In the genomic region with DNA sequence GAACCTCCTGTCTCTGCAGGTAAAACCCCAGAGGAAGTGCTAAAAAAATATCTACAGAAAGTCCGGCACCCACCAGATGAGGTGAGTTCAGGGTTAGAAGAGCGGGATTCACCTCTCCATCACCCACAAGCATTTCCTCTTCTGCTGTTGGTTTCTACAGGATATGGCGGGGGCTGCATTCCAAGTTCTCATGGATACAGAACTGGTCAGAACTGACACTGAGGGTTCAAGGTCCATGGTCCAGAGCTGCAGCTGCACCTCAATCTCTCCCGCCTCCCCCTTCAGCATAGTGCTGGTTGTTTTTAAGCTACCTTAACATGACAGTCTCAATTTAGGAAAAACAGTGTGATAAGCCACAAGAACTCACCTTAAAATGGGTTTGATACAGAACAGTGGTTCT, we compare ENCODE assay signal across 1 cellular context.
TF ChIP-seq lines count a peak whose summit lies in the region.

No MANE protein-coding gene starts in this region.

TF ChIP-seq in HepG2, 621 proteins besides CTCF, POLR2A, EP300 and RAD21:
- TF ChIP-seq ZNF543 (CRISPR knock-in tag; IDR thresholded peaks at IDR 0.05), result no peak
- peak; percentile 87 for TF ChIP-seq HNF4A (CRISPR knock-in tag; IDR thresholded peaks at IDR 0.05)
- no peak for TF ChIP-seq ZBTB1 (CRISPR knock-in tag; IDR thresholded peaks at IDR 0.05; ENCODE audit: borderline replicate concordance)
- peak; percentile 19; the same call in 1 of the 2 replicates for TF ChIP-seq SALL1 (CRISPR knock-in tag; IDR thresholded peaks at IDR 0.05)
- 0 out of 2 replicates have a peak, but pooled peaks have one; percentile 35 for TF ChIP-seq ZSCAN25 (CRISPR knock-in tag; IDR thresholded peaks at IDR 0.05)
- TF ChIP-seq RARA (CRISPR knock-in tag; IDR thresholded peaks at IDR 0.05), result peak; percentile 29; the same call in 1 of the 2 replicates
- TF ChIP-seq AGO2 (optimal IDR thresholded peaks at IDR 0.05; ENCODE audit: low read depth, low read length), result no peak
- TF ChIP-seq, protein P1, sequence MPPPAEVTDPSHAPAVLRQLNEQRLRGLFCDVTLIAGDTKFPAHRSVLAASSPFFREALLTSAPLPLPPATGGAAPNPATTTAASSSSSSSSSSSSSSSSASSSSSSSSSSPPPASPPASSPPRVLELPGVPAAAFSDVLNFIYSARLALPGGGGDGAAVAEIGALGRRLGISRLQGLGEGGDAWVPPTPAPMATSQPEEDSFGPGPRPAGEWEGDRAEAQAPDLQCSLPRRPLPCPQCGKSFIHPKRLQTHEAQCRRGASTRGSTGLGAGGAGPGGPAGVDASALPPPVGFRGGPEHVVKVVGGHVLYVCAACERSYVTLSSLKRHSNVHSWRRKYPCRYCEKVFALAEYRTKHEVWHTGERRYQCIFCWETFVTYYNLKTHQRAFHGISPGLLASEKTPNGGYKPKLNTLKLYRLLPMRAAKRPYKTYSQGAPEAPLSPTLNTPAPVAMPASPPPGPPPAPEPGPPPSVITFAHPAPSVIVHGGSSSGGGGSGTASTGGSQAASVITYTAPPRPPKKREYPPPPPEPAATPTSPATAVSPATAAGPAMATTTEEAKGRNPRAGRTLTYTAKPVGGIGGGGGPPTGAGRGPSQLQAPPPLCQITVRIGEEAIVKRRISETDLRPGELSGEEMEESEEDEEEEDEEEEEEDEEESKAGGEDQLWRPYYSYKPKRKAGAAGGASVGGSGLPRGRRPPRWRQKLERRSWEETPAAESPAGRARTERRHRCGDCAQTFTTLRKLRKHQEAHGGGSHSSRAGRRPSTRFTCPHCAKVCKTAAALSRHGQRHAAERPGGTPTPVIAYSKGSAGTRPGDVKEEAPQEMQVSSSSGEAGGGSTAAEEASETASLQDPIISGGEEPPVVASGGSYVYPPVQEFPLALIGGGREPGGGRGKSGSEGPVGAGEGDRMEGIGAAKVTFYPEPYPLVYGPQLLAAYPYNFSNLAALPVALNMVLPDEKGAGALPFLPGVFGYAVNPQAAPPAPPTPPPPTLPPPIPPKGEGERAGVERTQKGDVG (CRISPR knock-in tag; IDR thresholded peaks at IDR 0.05; ENCODE audit: borderline replicate concordance), result no peak
- no peak for TF ChIP-seq SMAD3 (CRISPR knock-in tag; IDR thresholded peaks at IDR 0.05)
- TF ChIP-seq FOXM1 (CRISPR knock-in tag; IDR thresholded peaks at IDR 0.05), result no peak
- TF ChIP-seq SOX13 (IDR thresholded peaks at IDR 0.05), result no peak
- peak in 1 of 2 experiments; percentile 17; a peak in 1 of 4 replicates for TF ChIP-seq SOX13 (CRISPR knock-in tag; conservative IDR thresholded peaks at IDR 0.05 in 1 of 2, IDR thresholded peaks at IDR 0.05 in 1 of 2)
- peak; percentile 93 for TF ChIP-seq TEAD3 (CRISPR knock-in tag; optimal IDR thresholded peaks at IDR 0.05; ENCODE audit: borderline replicate concordance)
- peak; percentile 64; the same call in 1 of the 2 replicates for TF ChIP-seq HNF4G (IDR thresholded peaks at IDR 0.05; ENCODE audit: borderline replicate concordance, low read depth, low read length)
- peak; percentile 60; the same call in 1 of the 2 replicates for TF ChIP-seq HNF4G (CRISPR knock-in tag; IDR thresholded peaks at IDR 0.05; ENCODE audit: borderline replicate concordance, low read depth)
- TF ChIP-seq, protein P2, sequence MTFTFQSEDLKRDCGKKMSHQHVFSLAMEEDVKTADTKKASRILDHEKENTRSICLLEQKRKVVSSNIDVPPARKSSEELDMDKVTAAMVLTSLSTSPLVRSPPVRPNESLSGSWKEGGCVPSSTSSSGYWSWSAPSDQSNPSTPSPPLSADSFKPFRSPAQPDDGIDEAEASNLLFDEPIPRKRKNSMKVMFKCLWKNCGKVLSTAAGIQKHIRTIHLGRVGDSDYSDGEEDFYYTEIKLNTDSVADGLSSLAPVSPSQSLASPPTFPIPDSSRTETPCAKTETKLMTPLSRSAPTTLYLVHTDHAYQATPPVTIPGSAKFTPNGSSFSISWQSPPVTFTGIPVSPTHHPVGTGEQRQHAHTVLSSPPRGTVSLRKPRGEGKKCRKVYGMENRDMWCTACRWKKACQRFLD (CRISPR knock-in tag; IDR thresholded peaks at IDR 0.05; ENCODE audit: borderline replicate concordance), result no peak
- TF ChIP-seq RFXANK (CRISPR knock-in tag; IDR thresholded peaks at IDR 0.05), result no peak
- peak; percentile 27; the same call in 1 of the 2 replicates for TF ChIP-seq HDAC2 (CRISPR knock-in tag; IDR thresholded peaks at IDR 0.05)
- peak; percentile 37; the same call in 1 of the 2 replicates for TF ChIP-seq ELF3 (CRISPR knock-in tag; IDR thresholded peaks at IDR 0.05)
- TF ChIP-seq NCOR1 (IDR thresholded peaks at IDR 0.05; ENCODE audit: borderline replicate concordance, low read length), result 0 out of 2 replicates have a peak, but pooled peaks have one; percentile 18
- 0 out of 2 replicates have a peak, but pooled peaks have one; percentile 29 for TF ChIP-seq ZBTB38 (CRISPR knock-in tag; IDR thresholded peaks at IDR 0.05)
- TF ChIP-seq, protein P3, sequence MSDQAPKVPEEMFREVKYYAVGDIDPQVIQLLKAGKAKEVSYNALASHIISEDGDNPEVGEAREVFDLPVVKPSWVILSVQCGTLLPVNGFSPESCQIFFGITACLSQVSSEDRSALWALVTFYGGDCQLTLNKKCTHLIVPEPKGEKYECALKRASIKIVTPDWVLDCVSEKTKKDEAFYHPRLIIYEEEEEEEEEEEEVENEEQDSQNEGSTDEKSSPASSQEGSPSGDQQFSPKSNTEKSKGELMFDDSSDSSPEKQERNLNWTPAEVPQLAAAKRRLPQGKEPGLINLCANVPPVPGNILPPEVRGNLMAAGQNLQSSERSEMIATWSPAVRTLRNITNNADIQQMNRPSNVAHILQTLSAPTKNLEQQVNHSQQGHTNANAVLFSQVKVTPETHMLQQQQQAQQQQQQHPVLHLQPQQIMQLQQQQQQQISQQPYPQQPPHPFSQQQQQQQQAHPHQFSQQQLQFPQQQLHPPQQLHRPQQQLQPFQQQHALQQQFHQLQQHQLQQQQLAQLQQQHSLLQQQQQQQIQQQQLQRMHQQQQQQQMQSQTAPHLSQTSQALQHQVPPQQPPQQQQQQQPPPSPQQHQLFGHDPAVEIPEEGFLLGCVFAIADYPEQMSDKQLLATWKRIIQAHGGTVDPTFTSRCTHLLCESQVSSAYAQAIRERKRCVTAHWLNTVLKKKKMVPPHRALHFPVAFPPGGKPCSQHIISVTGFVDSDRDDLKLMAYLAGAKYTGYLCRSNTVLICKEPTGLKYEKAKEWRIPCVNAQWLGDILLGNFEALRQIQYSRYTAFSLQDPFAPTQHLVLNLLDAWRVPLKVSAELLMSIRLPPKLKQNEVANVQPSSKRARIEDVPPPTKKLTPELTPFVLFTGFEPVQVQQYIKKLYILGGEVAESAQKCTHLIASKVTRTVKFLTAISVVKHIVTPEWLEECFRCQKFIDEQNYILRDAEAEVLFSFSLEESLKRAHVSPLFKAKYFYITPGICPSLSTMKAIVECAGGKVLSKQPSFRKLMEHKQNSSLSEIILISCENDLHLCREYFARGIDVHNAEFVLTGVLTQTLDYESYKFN (CRISPR knock-in tag; conservative IDR thresholded peaks at IDR 0.05), result peak; percentile 65
- TF ChIP-seq, protein P4, sequence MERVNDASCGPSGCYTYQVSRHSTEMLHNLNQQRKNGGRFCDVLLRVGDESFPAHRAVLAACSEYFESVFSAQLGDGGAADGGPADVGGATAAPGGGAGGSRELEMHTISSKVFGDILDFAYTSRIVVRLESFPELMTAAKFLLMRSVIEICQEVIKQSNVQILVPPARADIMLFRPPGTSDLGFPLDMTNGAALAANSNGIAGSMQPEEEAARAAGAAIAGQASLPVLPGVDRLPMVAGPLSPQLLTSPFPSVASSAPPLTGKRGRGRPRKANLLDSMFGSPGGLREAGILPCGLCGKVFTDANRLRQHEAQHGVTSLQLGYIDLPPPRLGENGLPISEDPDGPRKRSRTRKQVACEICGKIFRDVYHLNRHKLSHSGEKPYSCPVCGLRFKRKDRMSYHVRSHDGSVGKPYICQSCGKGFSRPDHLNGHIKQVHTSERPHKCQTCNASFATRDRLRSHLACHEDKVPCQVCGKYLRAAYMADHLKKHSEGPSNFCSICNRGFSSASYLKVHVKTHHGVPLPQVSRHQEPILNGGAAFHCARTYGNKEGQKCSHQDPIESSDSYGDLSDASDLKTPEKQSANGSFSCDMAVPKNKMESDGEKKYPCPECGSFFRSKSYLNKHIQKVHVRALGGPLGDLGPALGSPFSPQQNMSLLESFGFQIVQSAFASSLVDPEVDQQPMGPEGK (CRISPR knock-in tag; IDR thresholded peaks at IDR 0.05), result peak; percentile 50; the same call in 1 of the 2 replicates
- no peak for TF ChIP-seq TSC22D2 (CRISPR knock-in tag; IDR thresholded peaks at IDR 0.05; ENCODE audit: borderline replicate concordance)
- TF ChIP-seq ZNF281 (CRISPR knock-in tag; IDR thresholded peaks at IDR 0.05; ENCODE audit: borderline replicate concordance), result peak; percentile 47; the same call in 1 of the 2 replicates
- TF ChIP-seq, protein P5, sequence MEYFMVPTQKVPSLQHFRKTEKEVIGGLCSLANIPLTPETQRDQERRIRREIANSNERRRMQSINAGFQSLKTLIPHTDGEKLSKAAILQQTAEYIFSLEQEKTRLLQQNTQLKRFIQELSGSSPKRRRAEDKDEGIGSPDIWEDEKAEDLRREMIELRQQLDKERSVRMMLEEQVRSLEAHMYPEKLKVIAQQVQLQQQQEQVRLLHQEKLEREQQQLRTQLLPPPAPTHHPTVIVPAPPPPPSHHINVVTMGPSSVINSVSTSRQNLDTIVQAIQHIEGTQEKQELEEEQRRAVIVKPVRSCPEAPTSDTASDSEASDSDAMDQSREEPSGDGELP (IDR thresholded peaks at IDR 0.05; ENCODE audit: borderline replicate concordance, low read depth), result 0 out of 2 replicates have a peak, but pooled peaks have one; percentile 31
- peak; percentile 44; the same call in 1 of the 2 replicates for TF ChIP-seq ZNF644 (CRISPR knock-in tag; IDR thresholded peaks at IDR 0.05; ENCODE audit: low read depth)
- no peak for TF ChIP-seq USF2 (IDR thresholded peaks at IDR 0.05; ENCODE audit: low read depth, low read length)
- no peak for TF ChIP-seq USF2 (CRISPR knock-in tag; IDR thresholded peaks at IDR 0.05; ENCODE audit: borderline replicate concordance)
